Comparison of ENCODE assay signal across 14 cellular contexts in genomic region chr11:75462117-75462653, GRCh38.
"Had no signal": no experiment of that assay in that cellular context is flagged by ENCODE, and none has a peak within 500 bp of the region (broad histone marks: within the 10 kb centered on the region; RNA-seq: fewer than 3 reads in every experiment).

No MANE protein-coding gene starts in this region.

- H3K27me3 ChIP-seq: cardiac muscle cell, neutrophil had no signal

- H3K9ac ChIP-seq: parathyroid adenoma had no signal

- H3K27ac Mint-ChIP-seq: activated T-helper 17 cell treated with anti-CD3 and anti-CD28 coated beads, Interleukin-2, amount 50 U/mL, for 72 hours; naive B cell; stimulated activated memory B cell treated with anti-CD40 and anti-IgM and Interleukin-4, amounts not matched to agents 10 μg/mL and 1 μg/mL and 100 μg/mL, for 72 hours had no signal

- H3K27ac ChIP-seq: cardiac muscle cell, neutrophil, parathyroid adenoma had no signal

- H3K27me3 Mint-ChIP-seq: activated T-helper 17 cell treated with anti-CD3 and anti-CD28 coated beads, Interleukin-2, amount 50 U/mL, for 72 hours; naive B cell; stimulated activated memory B cell treated with anti-CD40 and anti-IgM and Interleukin-4, amounts not matched to agents 10 μg/mL and 1 μg/mL and 100 μg/mL, for 72 hours had no signal

- DNase-seq: activated CD4-positive, CD25-positive, alpha-beta regulatory T cell treated with anti-CD3 and anti-CD28 coated beads, Interleukin-2, amount 50 U/mL, for 72 hours; activated naive CD4-positive, alpha-beta T cell treated with Interleukin-2 at 50 U/mL for 16 hours; foreskin fibroblast; glutamatergic neuron; hypothalamus; left colon; naive B cell; retina had no signal

- H3K4me3 ChIP-seq: cardiac muscle cell, lung had no signal

- H3K4me3 Mint-ChIP-seq: activated T-helper 17 cell treated with anti-CD3 and anti-CD28 coated beads, Interleukin-2, amount 50 U/mL, for 72 hours; naive B cell; stimulated activated memory B cell treated with anti-CD40 and anti-IgM and Interleukin-4, amounts not matched to agents 10 μg/mL and 1 μg/mL and 100 μg/mL, for 72 hours had no signal

- H3K9me3 Mint-ChIP-seq: activated T-helper 17 cell treated with anti-CD3 and anti-CD28 coated beads, Interleukin-2, amount 50 U/mL, for 72 hours; naive B cell; stimulated activated memory B cell treated with anti-CD40 and anti-IgM and Interleukin-4, amounts not matched to agents 10 μg/mL and 1 μg/mL and 100 μg/mL, for 72 hours had no signal

- H3K4me1 ChIP-seq: parathyroid adenoma had no signal

- H3K9me3 ChIP-seq: neutrophil had no signal

- H3K36me3 Mint-ChIP-seq: naive B cell had no signal

- H3K36me3 ChIP-seq: cardiac muscle cell, neutrophil had no signal

- H2AFZ ChIP-seq: parathyroid adenoma had no signal

- ATAC-seq: activated T-helper 17 cell treated with anti-CD3 and anti-CD28 coated beads, Interleukin-2, amount 50 U/mL, for 72 hours; left colon; stimulated activated memory B cell treated with anti-CD40 and anti-IgM and Interleukin-4, amounts not matched to agents 10 μg/mL and 1 μg/mL and 100 μg/mL, for 72 hours had no signal
